ENCODE assay signal across 8 cellular contexts in genomic region chr2:230068658-230069080, GRCh38. TPM values are rescaled to one million over a fixed set of nuclear protein-coding genes. Genes with fewer than 3 reads are reported as not detected.
DNase-seq lines count a peak whose midpoint lies in the region; ATAC-seq and TF ChIP-seq lines count a peak whose summit lies in the region.

Gene SLC16A14, minus strand, starts transcription at chr2:230068924. Its CDS starts 9,572 bp downstream, at chr2:230059352.

- H3K4me3 Mint-ChIP-seq in brain, result peak within 1 kb of the TSS; percentile 88 to 99 (median 94)

- intact Hi-C loops in sigmoid colon (cut with DNase I), result loop anchor here (5.0 kb wide), 1 partner anchor 94 kb away; no protein-coding TSS in a partner anchor

- H3K27me3 ChIP-seq in ACC112 (ENCODE audit: insufficient read depth, low read length) (0 out of 2 replicates have a peak, but pooled peaks cover 2% of the 10 kb centered on the region), HUES48 (ENCODE audit: control insufficient read depth, insufficient read depth, low read length) (peaks cover 31% of the 10 kb centered on the region), iPS-18a (ENCODE audit: control insufficient read depth, insufficient read depth, low read length) (peaks cover 34% of the 10 kb centered on the region), sigmoid colon (no peaks in the 10 kb centered on the region)

- TF ChIP-seq CTCF in brain (conservative IDR thresholded peaks at IDR 0.05) (no peak), sigmoid colon (IDR thresholded peaks at IDR 0.05) (no peak)

- peaks cover 9% of the 10 kb centered on the region for H3K27me3 Mint-ChIP-seq in brain

- H3K4me3 ChIP-seq in ACC112 (ENCODE audit: low read depth, low read length), result peak within 1 kb of the TSS; percentile 76
- peak within 1 kb of the TSS; percentile 72 for H3K4me3 ChIP-seq in HUES48 (ENCODE audit: low read depth, low read length)
- H3K4me3 ChIP-seq in iPS-18a (ENCODE audit: low read length), result peak within 1 kb of the TSS; percentile 64
- H3K4me3 ChIP-seq in sigmoid colon, result peak within 1 kb of the TSS; percentile 39 to 68 (median 64)

- no peak within 1 kb of the TSS for H3K27ac ChIP-seq in ACC112 (ENCODE audit: low read depth, low read length)
- H3K27ac ChIP-seq in HUES48 (ENCODE audit: low read depth, low read length), result no peak within 1 kb of the TSS
- no peak within 1 kb of the TSS for H3K27ac ChIP-seq in iPS-18a (ENCODE audit: low read length)
- peak within 1 kb of the TSS; percentile 63 to 72 (median 68) for H3K27ac ChIP-seq in sigmoid colon

- H3K9me3 ChIP-seq in HUES48 (ENCODE audit: control insufficient read depth, insufficient read depth, low read length) (no peaks in the 10 kb centered on the region), iPS-18a (ENCODE audit: control insufficient read depth, low read depth, low read length) (no peaks in the 10 kb centered on the region), sigmoid colon (no peaks in the 10 kb centered on the region)

- H3K4me1 ChIP-seq in ACC112 (ENCODE audit: control insufficient read depth, insufficient read depth, low read length, unreplicated experiment) (no peaks in the 10 kb centered on the region), HUES48 (ENCODE audit: control insufficient read depth, insufficient read depth, low read length) (0 out of 2 replicates have a peak, but pooled peaks cover 3% of the 10 kb centered on the region), iPS-18a (ENCODE audit: control insufficient read depth, low read depth, low read length) (peaks cover 5% of the 10 kb centered on the region), sigmoid colon (peaks cover 0 to 29% (median 14%) of the 10 kb centered on the region in 4 donors)

- ATAC-seq in GM18511 (IDR thresholded peaks at IDR 0.05; ENCODE audit: unreplicated experiment), result peak; percentile 41

- no peak for TF ChIP-seq EP300 in sigmoid colon (IDR thresholded peaks at IDR 0.05)

- peaks cover 28% of the 10 kb centered on the region for H3K4me1 Mint-ChIP-seq in brain

- peak within 1 kb of the TSS; percentile 96 for H2AFZ ChIP-seq in ACC112 (ENCODE audit: low read length, unreplicated experiment)

- H3K9me3 Mint-ChIP-seq in brain, result peaks cover 0 to 2% (median 2%) of the 10 kb centered on the region in 5 experiments

- no peaks in the 10 kb centered on the region for H3K79me2 ChIP-seq in ACC112 (ENCODE audit: control insufficient read depth, insufficient read depth, low read length, unreplicated experiment)

- WGBS in sigmoid colon, 2 donors, result 2% methylated on average over 24 of the region's 24 CpGs

- peak; percentile 58 for DNase-seq in OCI-M1 (lab: John Stamatoyannopoulos, UW)
- DNase-seq in sigmoid colon, result no peak
- no peak for DNase-seq in GDM1 (lab: John Stamatoyannopoulos, UW)

- peak within 1 kb of the TSS; percentile 96 to 100 (median 99) for H3K27ac Mint-ChIP-seq in brain

- H3K9ac ChIP-seq in HUES48 (ENCODE audit: low read depth, low read length) (peak within 1 kb of the TSS; percentile 52; the same call in 1 of the 2 replicates), iPS-18a (ENCODE audit: low read length) (peak within 1 kb of the TSS; percentile 25)

- H3K36me3 Mint-ChIP-seq in brain, result peaks cover 29% of the 10 kb centered on the region

- H3K36me3 ChIP-seq in ACC112 (ENCODE audit: insufficient read depth, low read length), result no peaks in the 10 kb centered on the region
- no peaks in the 10 kb centered on the region for H3K36me3 ChIP-seq in HUES48 (ENCODE audit: control insufficient read depth, insufficient read depth, low read length)
- no peaks in the 10 kb centered on the region for H3K36me3 ChIP-seq in iPS-18a (ENCODE audit: control insufficient read depth, low read depth, low read length)
- no peaks in the 10 kb centered on the region for H3K36me3 ChIP-seq in sigmoid colon

- TF ChIP-seq POLR2A in sigmoid colon (IDR thresholded peaks at IDR 0.05), result no peak

RNA-seq across cellular contexts. Expression of gene SLC16A14, which starts in this region (rescaled TPM):
- polyA plus RNA-seq in brain (ENCODE audit: insufficient read depth, low read depth, low replicate concordance) (2.2 TPM), sigmoid colon (1 to 10 TPM in 1 of 3 donors, under 1 TPM in 2; 0.23 to 4.8 (median 0.60) TPM)
- total RNA-seq in sigmoid colon, result 1 to 10 TPM in 2 of 4 donors, under 1 TPM in 2; 0.68 to 1.9 (median 0.93) TPM

Comparison
In these comparisons a context has a peak if more than half of its experiments do, and no peak if none do; other contexts are left out.
1. H3K27ac ChIP-seq: peak in sigmoid colon (4 of 4); none in ACC112 (single experiment), HUES48 (single experiment) and iPS-18a (single experiment).
2. Peak in every context shown above with its lines, with median percentiles within 50 percentile points of each other: H3K4me3 ChIP-seq.